Comparison of ENCODE assay signal across 8 cellular contexts in the genomic region with DNA sequence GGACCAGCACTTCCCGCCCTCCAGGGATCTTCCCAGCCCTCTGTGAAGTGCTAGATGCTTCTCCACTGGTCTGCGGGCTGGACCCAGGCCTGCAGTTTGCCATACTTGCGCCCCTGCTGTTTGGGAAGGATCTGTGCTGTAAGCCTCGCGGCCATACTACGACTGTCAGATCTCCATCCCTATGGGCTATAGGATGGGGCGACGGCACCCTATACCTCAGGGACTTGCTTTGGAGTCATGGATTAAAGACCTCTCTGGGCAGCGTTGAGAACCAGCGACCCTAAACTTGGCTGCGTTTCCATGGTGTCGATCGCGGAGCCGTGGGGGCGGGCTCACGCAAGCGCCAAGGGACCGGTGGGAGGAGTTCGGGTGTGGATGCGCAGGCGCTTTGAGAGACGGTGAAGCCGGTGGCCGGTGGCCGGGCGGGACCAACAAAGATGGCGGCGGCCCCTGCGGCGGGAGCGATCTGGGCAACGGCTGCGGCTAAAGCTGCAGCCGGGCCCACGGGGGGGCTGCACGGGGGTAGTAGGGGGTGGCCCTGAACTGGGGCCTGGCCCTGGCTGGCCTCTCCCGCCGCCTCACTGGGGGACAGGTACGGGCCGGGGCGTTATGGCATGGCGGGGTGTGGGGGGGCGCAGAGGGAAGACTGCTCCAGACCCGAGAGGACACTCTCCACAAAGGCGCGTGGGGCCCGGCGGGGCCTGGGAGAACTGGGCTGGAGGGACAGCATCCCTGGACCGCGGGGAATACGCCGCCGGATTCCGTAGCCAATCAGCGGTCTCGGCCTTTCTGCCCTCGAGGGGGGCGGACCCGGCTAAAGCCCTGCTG. TPM values are rescaled to one million over a fixed set of nuclear protein-coding genes. Genes with fewer than 3 reads are reported as not detected.
A peak's percentile ranks its signal among the peaks of the same experiment; 100 is the strongest.
DNase-seq lines count a peak whose midpoint lies in the region; ATAC-seq and TF ChIP-seq lines count a peak whose summit lies in the region.

A gene with protein sequence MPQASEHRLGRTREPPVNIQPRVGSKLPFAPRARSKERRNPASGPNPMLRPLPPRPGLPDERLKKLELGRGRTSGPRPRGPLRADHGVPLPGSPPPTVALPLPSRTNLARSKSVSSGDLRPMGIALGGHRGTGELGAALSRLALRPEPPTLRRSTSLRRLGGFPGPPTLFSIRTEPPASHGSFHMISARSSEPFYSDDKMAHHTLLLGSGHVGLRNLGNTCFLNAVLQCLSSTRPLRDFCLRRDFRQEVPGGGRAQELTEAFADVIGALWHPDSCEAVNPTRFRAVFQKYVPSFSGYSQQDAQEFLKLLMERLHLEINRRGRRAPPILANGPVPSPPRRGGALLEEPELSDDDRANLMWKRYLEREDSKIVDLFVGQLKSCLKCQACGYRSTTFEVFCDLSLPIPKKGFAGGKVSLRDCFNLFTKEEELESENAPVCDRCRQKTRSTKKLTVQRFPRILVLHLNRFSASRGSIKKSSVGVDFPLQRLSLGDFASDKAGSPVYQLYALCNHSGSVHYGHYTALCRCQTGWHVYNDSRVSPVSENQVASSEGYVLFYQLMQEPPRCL (plus strand): TSS at position 414 of the 828 bp plus-strand sequence. CDS start 1,141 bp downstream, outside the sequence.

- H3F3A ChIP-seq in PC-9 (ENCODE audit: insufficient read depth, low read depth) = peaks cover 23% of the 10 kb centered on the region

- H3K9ac ChIP-seq in mucosa of rectum (ENCODE audit: low read depth in 1 of 2, low read length in 2 of 2) = peak within 1 kb of the TSS; percentile 85 to 91

- peaks cover 18% of the 10 kb centered on the region; the same call in 1 of the 2 replicates for H3K4me1 ChIP-seq in PC-9 (replicated peaks; ENCODE audit: insufficient read depth)
- peaks cover 16 to 22% of the 10 kb centered on the region in 2 donors for H3K4me1 ChIP-seq in mucosa of rectum (ENCODE audit: control insufficient read depth in 2 of 2, insufficient read depth in 2 of 2, low read length in 2 of 2)

- H3K4me3 ChIP-seq in PC-9 (peak within 1 kb of the TSS; percentile 94), mucosa of rectum (ENCODE audit: low read length in 2 of 2) (peak within 1 kb of the TSS; percentile 90 to 94)

- peak within 1 kb of the TSS; percentile 91 for H3K4me2 ChIP-seq in PC-9

- peaks cover 32% of the 10 kb centered on the region for H3K79me2 ChIP-seq in PC-9 (ENCODE audit: low read depth)

- H3K27ac ChIP-seq in PC-9 = peak within 1 kb of the TSS; percentile 38
- H3K27ac ChIP-seq in epithelial cell of prostate = peak within 1 kb of the TSS; percentile 48
- peak within 1 kb of the TSS; percentile 77 to 81 for H3K27ac ChIP-seq in mucosa of rectum (ENCODE audit: low read depth in 2 of 2, low read length in 2 of 2)

- peak; percentile 82 for ATAC-seq in GM21619 (IDR thresholded peaks at IDR 0.05; ENCODE audit: unreplicated experiment)

- H2AFZ ChIP-seq in PC-9 = peak within 1 kb of the TSS; percentile 77

- no peak; the same call in 1 of the 2 replicates for TF ChIP-seq CTCF in PC-9 (conservative IDR thresholded peaks at IDR 0.05)

- intact Hi-C loops in PC-9 (cut with micrococcal nuclease; ENCODE audit: unreplicated experiment) = no loop called here

- H3K36me3 ChIP-seq in PC-9 (ENCODE audit: low read depth) = peaks cover 16% of the 10 kb centered on the region
- H3K36me3 ChIP-seq in mucosa of rectum (ENCODE audit: control insufficient read depth in 2 of 2, insufficient read depth in 2 of 2, low read length in 2 of 2) = peaks cover 18 to 28% of the 10 kb centered on the region in 2 donors

- in situ Hi-C loops in KBM-7 (cut with MboI; ENCODE audit: low pct_unique_long_range_greater_than_20kb, low sequenced_read_pairs) = no loop called here

- H3K9me3 ChIP-seq in PC-9 (ENCODE audit: insufficient read depth, low read depth) (no peaks in the 10 kb centered on the region), mucosa of rectum (ENCODE audit: control insufficient read depth in 2 of 2, low read length in 2 of 2) (no peaks in the 10 kb centered on the region)

- H4K20me1 ChIP-seq in PC-9 (ENCODE audit: insufficient read depth) = no peaks in the 10 kb centered on the region

- DNase-seq in DMS153 (lab: John Stamatoyannopoulos, UW) = peak; percentile 78
- DNase-seq in KBM-7 = peak; percentile 86
- peak; percentile 74 to 88 for DNase-seq in PC-9
- peak; percentile 89 for DNase-seq in activated T-cell treated with anti-CD3 and anti-CD28 coated beads for 48 hours (ENCODE audit: low read depth)
- DNase-seq in epithelial cell of prostate (ENCODE audit: low read depth, low spot score) = no peak
- DNase-seq in stimulated activated CD8-positive, alpha-beta memory T cell treated with anti-CD3 and anti-CD28 coated beads, Interleukin-4, amount 100 ng/mL, for 48 hours = peak; percentile 95

- H3K9me2 ChIP-seq in PC-9 (ENCODE audit: insufficient read depth) = no peaks in the 10 kb centered on the region

- TSS peak; percentile 10 for BruUV-seq in PC-9 (replicated peaks; lab: Mats Ljungman, UMichigan)

- CTCF ChIA-PET in PC-9 (lab: Charles Lee) = no interaction called here

- POLR2A ChIA-PET in PC-9 (lab: Charles Lee; ENCODE audit: unreplicated experiment) = no interaction called here

- no peaks in the 10 kb centered on the region for H3K27me3 ChIP-seq in PC-9 (ENCODE audit: insufficient read depth, low read depth)
- no peaks in the 10 kb centered on the region for H3K27me3 ChIP-seq in mucosa of rectum (ENCODE audit: control insufficient read depth in 2 of 2, insufficient read depth in 2 of 2, low read length in 2 of 2)

RNA-seq across cellular contexts. Expression of the gene that starts here (rescaled TPM):
- 32.3 and 34.8 TPM in 2 replicates for total RNA-seq in PC-9 (2021)
